15 cellular contexts compared by ENCODE assay signal in genomic region chr12:102251005-102251404, GRCh38. TPM values are rescaled to one million over a fixed set of nuclear protein-coding genes. Genes with fewer than 3 reads are reported as not detected.
"Had no signal": no experiment of that assay in that cellular context is flagged by ENCODE, and none has a peak within 500 bp of the region (broad histone marks: within the 10 kb centered on the region; RNA-seq: fewer than 3 reads in every experiment).

No MANE protein-coding gene starts in this region.

RNA-seq across cellular contexts. Expression of gene PMCH, which starts 53.4 kb away (rescaled TPM):
- total RNA-seq: stomach, subcutaneous adipose tissue, suprapubic skin, temporal lobe, testis, thoracic aorta, thyroid gland, tibial nerve, transverse colon, upper lobe of left lung, upper lobe of right lung, ureter, urinary bladder, uterus, vagina had no signal
- polyA plus RNA-seq: stomach, urinary bladder had no signal
